28 cellular contexts compared by ENCODE assay signal in genomic region chr1:109256085-109256484, GRCh38. TPM values are rescaled to one million over a fixed set of nuclear protein-coding genes. Genes with fewer than 3 reads are reported as not detected.
A peak's percentile ranks its signal among the peaks of the same experiment; 100 is the strongest.
DNase-seq lines count a peak whose midpoint lies in the region; ATAC-seq and TF ChIP-seq lines count a peak whose summit lies in the region.
"Had no signal": no experiment of that assay in that cellular context is flagged by ENCODE, and none has a peak within 500 bp of the region (broad histone marks: within the 10 kb centered on the region; RNA-seq: fewer than 3 reads in every experiment).

No MANE protein-coding gene starts in this region.

- H3K4me1 Mint-ChIP-seq in T-helper 1 cell treated with Interleukin-12 subunit alpha and Interleukin-12 subunit beta and Interleukin-4 antibody, amounts not matched to agents 30 μg/mL and 1 μg/mL, for 36 hours (ENCODE audit: low read depth) = no peaks in the 10 kb centered on the region
- H3K4me1 Mint-ChIP-seq in stimulated activated memory B cell treated with anti-CD40 and anti-IgM and Interleukin-4, amounts not matched to agents 10 μg/mL and 1 μg/mL and 100 μg/mL, for 72 hours = peaks cover 18% of the 10 kb centered on the region
- H3K4me1 Mint-ChIP-seq in progenitor cell of endocrine pancreas (ENCODE audit: low read depth) = peaks cover 28% of the 10 kb centered on the region
- H3K4me1 Mint-ChIP-seq: activated CD8-positive, alpha-beta memory T cell treated with anti-CD3 and anti-CD28 coated beads, Interleukin-2, amount 10 ng/mL, durations not matched to agents 7 days and 5 days; activated naive CD4-positive, alpha-beta T cell treated with anti-CD3 and anti-CD28 coated beads, Interleukin-2, amount 10 ng/mL, durations not matched to agents 7 days and 5 days had no signal

- H3K27me3 ChIP-seq in iPS-20b (ENCODE audit: insufficient read depth, low read length) = no peaks in the 10 kb centered on the region
- H3K27me3 ChIP-seq: right atrium auricular region had no signal

- DNase-seq in T-helper 1 cell (no peak), middle frontal gyrus (ENCODE audit: extremely low spot score, low spot score) (no peak), progenitor cell of endocrine pancreas (ENCODE audit: low spot score, unreplicated experiment) (no peak)
- DNase-seq: activated CD4-positive, alpha-beta T cell treated with anti-CD3 and anti-CD28 coated beads for 48 hours; activated CD8-positive, alpha-beta memory T cell treated with anti-CD3 and anti-CD28 coated beads, Interleukin-2, amount 10 ng/mL, durations not matched to agents 7 days and 5 days; activated naive CD4-positive, alpha-beta T cell treated with anti-CD3 and anti-CD28 coated beads, Interleukin-2, amount 10 ng/mL, durations not matched to agents 7 days and 5 days; DMS53; GF-D8; GM23248; kidney glomerular epithelial cell; NCI-H1105 treated with DMSO at 0.1 percent for 48 hours; NCI-H2081 treated with DMSO at 0.1 percent for 48 hours; stimulated activated CD4-positive, alpha-beta T cell treated with anti-CD3 and anti-CD28 coated beads, Interleukin-2, amount 100 ng/mL, for 48 hours; stimulated activated naive CD4-positive, alpha-beta T cell; T-helper 2 cell had no signal

- H3K36me3 ChIP-seq in iPS-20b (ENCODE audit: insufficient read depth, low read depth, low read length) = peaks cover 25% of the 10 kb centered on the region; the same call in 1 of the 2 replicates

- ATAC-seq in stimulated activated memory B cell treated with anti-CD40 and anti-IgM and Interleukin-4, amounts not matched to agents 10 μg/mL and 1 μg/mL and 100 μg/mL, for 72 hours = no peak
- ATAC-seq: activated CD8-positive, alpha-beta memory T cell treated with anti-CD3 and anti-CD28 coated beads, Interleukin-2, amount 10 ng/mL, durations not matched to agents 7 days and 5 days; Panc1 had no signal

- H3K9ac ChIP-seq in iPS-20b (ENCODE audit: low read depth, low read length) = peak overlapping the region; percentile 77; the same call in 1 of the 2 replicates
- H3K9ac ChIP-seq: GM23248 had no signal

- TF ChIP-seq CTCF in progenitor cell of endocrine pancreas (IDR thresholded peaks at IDR 0.05; ENCODE audit: unreplicated experiment) = no peak

- peaks cover 6% of the 10 kb centered on the region for H3K27me3 Mint-ChIP-seq in T-helper 1 cell treated with Interleukin-12 subunit alpha and Interleukin-12 subunit beta and Interleukin-4 antibody, amounts not matched to agents 30 μg/mL and 1 μg/mL, for 36 hours (ENCODE audit: low read depth)
- H3K27me3 Mint-ChIP-seq in stimulated activated memory B cell treated with anti-CD40 and anti-IgM and Interleukin-4, amounts not matched to agents 10 μg/mL and 1 μg/mL and 100 μg/mL, for 72 hours = peaks cover 28% of the 10 kb centered on the region
- no peaks in the 10 kb centered on the region for H3K27me3 Mint-ChIP-seq in progenitor cell of endocrine pancreas
- H3K27me3 Mint-ChIP-seq: activated CD8-positive, alpha-beta memory T cell treated with anti-CD3 and anti-CD28 coated beads, Interleukin-2, amount 10 ng/mL, durations not matched to agents 7 days and 5 days had no signal

- peaks cover 26% of the 10 kb centered on the region; the same call in 1 of the 2 replicates for H3K4me1 ChIP-seq in iPS-20b (ENCODE audit: insufficient read depth, low read length)

- H3K27ac ChIP-seq in angular gyrus (ENCODE audit: low read depth, low read length) (peak overlapping the region; percentile 95), iPS-20b (ENCODE audit: low read length) (no peak overlapping the region), temporal lobe (ENCODE audit: low read depth, low read length) (peak overlapping the region; percentile 95)
- H3K27ac ChIP-seq: GM23248 had no signal

- H3K36me3 Mint-ChIP-seq in T-helper 1 cell treated with Interleukin-12 subunit alpha and Interleukin-12 subunit beta and Interleukin-4 antibody, amounts not matched to agents 30 μg/mL and 1 μg/mL, for 36 hours (ENCODE audit: low read depth) = no peaks in the 10 kb centered on the region
- no peaks in the 10 kb centered on the region for H3K36me3 Mint-ChIP-seq in stimulated activated memory B cell treated with anti-CD40 and anti-IgM and Interleukin-4, amounts not matched to agents 10 μg/mL and 1 μg/mL and 100 μg/mL, for 72 hours
- H3K36me3 Mint-ChIP-seq in progenitor cell of endocrine pancreas (ENCODE audit: insufficient read depth) = peaks cover 18% of the 10 kb centered on the region
- H3K36me3 Mint-ChIP-seq: activated CD8-positive, alpha-beta memory T cell treated with anti-CD3 and anti-CD28 coated beads, Interleukin-2, amount 10 ng/mL, durations not matched to agents 7 days and 5 days; activated naive CD4-positive, alpha-beta T cell treated with anti-CD3 and anti-CD28 coated beads, Interleukin-2, amount 10 ng/mL, durations not matched to agents 7 days and 5 days had no signal

- no peak overlapping the region for H3K4me3 Mint-ChIP-seq in T-helper 1 cell treated with Interleukin-12 subunit alpha and Interleukin-12 subunit beta and Interleukin-4 antibody, amounts not matched to agents 30 μg/mL and 1 μg/mL, for 36 hours
- no peak overlapping the region for H3K4me3 Mint-ChIP-seq in stimulated activated memory B cell treated with anti-CD40 and anti-IgM and Interleukin-4, amounts not matched to agents 10 μg/mL and 1 μg/mL and 100 μg/mL, for 72 hours
- H3K4me3 Mint-ChIP-seq in progenitor cell of endocrine pancreas (ENCODE audit: low read depth) = no peak overlapping the region
- H3K4me3 Mint-ChIP-seq: activated CD8-positive, alpha-beta memory T cell treated with anti-CD3 and anti-CD28 coated beads, Interleukin-2, amount 10 ng/mL, durations not matched to agents 7 days and 5 days; activated naive CD4-positive, alpha-beta T cell treated with anti-CD3 and anti-CD28 coated beads, Interleukin-2, amount 10 ng/mL, durations not matched to agents 7 days and 5 days had no signal

- H3K27ac Mint-ChIP-seq in T-helper 1 cell treated with Interleukin-12 subunit alpha and Interleukin-12 subunit beta and Interleukin-4 antibody, amounts not matched to agents 30 μg/mL and 1 μg/mL, for 36 hours = peak overlapping the region; percentile 5
- H3K27ac Mint-ChIP-seq in stimulated activated memory B cell treated with anti-CD40 and anti-IgM and Interleukin-4, amounts not matched to agents 10 μg/mL and 1 μg/mL and 100 μg/mL, for 72 hours = no peak overlapping the region
- no peak overlapping the region for H3K27ac Mint-ChIP-seq in progenitor cell of endocrine pancreas
- H3K27ac Mint-ChIP-seq: activated CD8-positive, alpha-beta memory T cell treated with anti-CD3 and anti-CD28 coated beads, Interleukin-2, amount 10 ng/mL, durations not matched to agents 7 days and 5 days; activated naive CD4-positive, alpha-beta T cell treated with anti-CD3 and anti-CD28 coated beads, Interleukin-2, amount 10 ng/mL, durations not matched to agents 7 days and 5 days had no signal

- no peak overlapping the region for H3K4me3 ChIP-seq in iPS-20b (ENCODE audit: low read length)
- H3K4me3 ChIP-seq: GM23248, lung, right atrium auricular region had no signal

- no peaks in the 10 kb centered on the region for H3K9me3 ChIP-seq in iPS-20b (ENCODE audit: insufficient read depth, low read depth, low read length)
- H3K9me3 ChIP-seq: right atrium auricular region had no signal

- H3K9me3 Mint-ChIP-seq in T-helper 1 cell treated with Interleukin-12 subunit alpha and Interleukin-12 subunit beta and Interleukin-4 antibody, amounts not matched to agents 30 μg/mL and 1 μg/mL, for 36 hours = no peaks in the 10 kb centered on the region
- no peaks in the 10 kb centered on the region for H3K9me3 Mint-ChIP-seq in stimulated activated memory B cell treated with anti-CD40 and anti-IgM and Interleukin-4, amounts not matched to agents 10 μg/mL and 1 μg/mL and 100 μg/mL, for 72 hours
- H3K9me3 Mint-ChIP-seq in progenitor cell of endocrine pancreas (ENCODE audit: low read depth) = no peaks in the 10 kb centered on the region
- H3K9me3 Mint-ChIP-seq: activated naive CD4-positive, alpha-beta T cell treated with anti-CD3 and anti-CD28 coated beads, Interleukin-2, amount 10 ng/mL, durations not matched to agents 7 days and 5 days had no signal

RNA-seq across cellular contexts. Expression of gene CELSR2, which starts 6.7 kb away (rescaled TPM):
- total RNA-seq in temporal lobe (46.5 TPM), progenitor cell of endocrine pancreas (33.7 and 38.7 TPM in 2 replicates)

RNA-seq across cellular contexts. Expression of gene PSRC1, which starts 26.9 kb away (rescaled TPM):
- total RNA-seq in temporal lobe = 6.9 TPM
- 26.1 and 29.4 TPM in 2 replicates for total RNA-seq in progenitor cell of endocrine pancreas

RNA-seq across cellular contexts. Expression of gene SARS1, which starts 42.4 kb away (rescaled TPM):
- total RNA-seq in temporal lobe (109 TPM), progenitor cell of endocrine pancreas (135 TPM in 2 replicates)

RNA-seq across cellular contexts. Expression of gene MYBPHL, which starts 50.7 kb away (rescaled TPM):
- not detected for total RNA-seq in temporal lobe
- 0.29 TPM in 1 of 2 replicates, not detected in the other for total RNA-seq in progenitor cell of endocrine pancreas
- total RNA-seq: A172; activated CD8-positive, alpha-beta memory T cell treated with anti-CD3 and anti-CD28 coated beads, Interleukin-2, amount 10 ng/mL, durations not matched to agents 7 days and 5 days; dermis blood vessel endothelial cell; endothelial cell of umbilical vein; GM23248; NCI-H460; osteocyte had no signal
